In genomic region chr7:102464577-102465280, GRCh38 we compare ENCODE assay signal across 8 cellular contexts. TPM values are rescaled to one million over a fixed set of nuclear protein-coding genes. Genes with fewer than 3 reads are reported as not detected.
A peak's percentile ranks its signal among the peaks of the same experiment; 100 is the strongest.
DNase-seq lines count a peak whose midpoint lies in the region; ATAC-seq and TF ChIP-seq lines count a peak whose summit lies in the region.

Gene ALKBH4, minus strand, starts transcription at chr7:102464863. Its CDS starts 27 bp downstream, at chr7:102464836.
Gene LRWD1, plus strand, starts transcription at chr7:102464984. Its CDS starts 97 bp downstream, at chr7:102465081.

- H3K27me3 Mint-ChIP-seq in type B pancreatic cell, result no peaks in the 10 kb centered on the region

- peak within 1 kb of the TSS; percentile 81 for H3K27ac Mint-ChIP-seq in type B pancreatic cell

- peak within 1 kb of the TSS; percentile 97 for H3K4me3 Mint-ChIP-seq in type B pancreatic cell

- H3K36me3 Mint-ChIP-seq in type B pancreatic cell, result no peaks in the 10 kb centered on the region

- TF ChIP-seq CTCF in GM12874 (IDR thresholded peaks at IDR 0.05; ENCODE audit: insufficient read depth, low read depth, low read length), result peak; percentile 32
- peak; percentile 30 for TF ChIP-seq CTCF in type B pancreatic cell (conservative IDR thresholded peaks at IDR 0.05)

- ATAC-seq in HG02759 (IDR thresholded peaks at IDR 0.05; ENCODE audit: unreplicated experiment), result peak; percentile 95

- intact Hi-C loops in cardiac septum (cut with DNase I), result loop anchor here (5.0 kb wide), 1 partner anchor 52 kb away; no protein-coding TSS in a partner anchor

- DNase-seq in NCI-H128 (lab: John Stamatoyannopoulos, UW; ENCODE audit: unreplicated experiment), result peak; percentile 72
- DNase-seq in SW 1271 (lab: John Stamatoyannopoulos, UW), result peak; percentile 63 to 90
- DNase-seq in activated naive CD8-positive, alpha-beta T cell treated with anti-CD3 and anti-CD28 coated beads, Interleukin-2, amount 50 U/mL, for 16 hours (ENCODE audit: low read depth, low spot score), result peak; percentile 87
- DNase-seq in cardiac septum (ENCODE audit: low spot score), result peak; percentile 98
- DNase-seq in pons (ENCODE audit: low spot score), result peak; percentile 87
- peak; percentile 95 for DNase-seq in type B pancreatic cell (ENCODE audit: extremely low spot score, unreplicated experiment)

- no peaks in the 10 kb centered on the region for H3K9me3 Mint-ChIP-seq in type B pancreatic cell

- peaks cover 6% of the 10 kb centered on the region for H3K4me1 Mint-ChIP-seq in type B pancreatic cell (ENCODE audit: unreplicated experiment)

RNA-seq across cellular contexts. Expression of gene ALKBH4, which starts in this region (rescaled TPM):
- total RNA-seq in cardiac septum, result 6.5 TPM
- 11.2 and 13.3 TPM in 2 replicates for total RNA-seq in type B pancreatic cell (ENCODE audit: low replicate concordance)

RNA-seq across cellular contexts. Expression of gene LRWD1, which starts in this region (rescaled TPM):
- total RNA-seq in cardiac septum, result 9.9 TPM
- total RNA-seq in type B pancreatic cell (ENCODE audit: low replicate concordance), result 16.5 and 23.5 TPM in 2 replicates

Comparison
In these comparisons a context has a peak if more than half of its experiments do, and no peak if none do; other contexts are left out.
1. Peak in every context shown above with its lines: DNase-seq and ATAC-seq.